In the genomic region with DNA sequence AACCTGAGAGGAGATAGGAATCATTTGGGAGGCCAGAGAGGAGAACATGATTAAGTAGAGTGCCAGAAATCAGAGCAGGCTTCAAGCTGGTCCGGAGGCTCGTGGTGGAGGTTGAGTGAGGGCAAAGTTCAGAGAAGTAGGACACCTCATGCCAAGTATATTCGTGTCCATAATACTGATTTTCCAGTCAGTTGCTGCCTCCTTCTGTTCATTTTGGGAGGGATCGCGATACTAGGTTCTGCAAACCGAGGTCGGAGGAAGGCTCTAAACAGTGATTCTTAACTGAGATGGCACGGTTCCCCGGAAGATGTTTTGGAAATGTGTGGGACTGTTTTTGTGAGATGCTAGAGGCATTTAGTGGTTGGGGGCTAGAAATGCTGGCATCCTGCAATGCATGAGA, we compare ENCODE assay signal across 8 cellular contexts. TPM values are rescaled to one million over a fixed set of nuclear protein-coding genes. Genes with fewer than 3 reads are reported as not detected.
DNase-seq lines count a peak whose midpoint lies in the region; ATAC-seq and TF ChIP-seq lines count a peak whose summit lies in the region.

No MANE protein-coding gene starts in this region.

- DNase-seq in ELF-1 (ENCODE audit: low read depth, low spot score): peak; percentile 34
- peak; percentile 59 for DNase-seq in KG1 (lab: John Stamatoyannopoulos, UW)
- peak; percentile 53 for DNase-seq in activated CD4-positive, alpha-beta T cell treated with anti-CD3 and anti-CD28 coated beads for 48 hours
- DNase-seq in globus pallidus (ENCODE audit: low spot score): peak; percentile 18
- DNase-seq in smooth muscle cell (lab: John Stamatoyannopoulos, UW; ENCODE audit: unreplicated experiment): no peak

- no peaks in the 10 kb centered on the region for H3F3A ChIP-seq in smooth muscle cell (ENCODE audit: low read depth)

- no peak overlapping the region for H3K27ac ChIP-seq in smooth muscle cell (ENCODE audit: low read depth)

- WGBS in smooth muscle cell (ENCODE audit: low lambda C conversion rate): 41% methylated on average over 9 of the region's 9 CpGs

- TF ChIP-seq CTCF in smooth muscle cell (IDR thresholded peaks at IDR 0.05; ENCODE audit: borderline replicate concordance, insufficient read depth, poor library complexity, severe bottlenecking): peak; percentile 32

- H3K9ac ChIP-seq in smooth muscle cell (ENCODE audit: low read depth): no peak overlapping the region

- no peaks in the 10 kb centered on the region for H4K20me1 ChIP-seq in smooth muscle cell (ENCODE audit: low read depth)

- no peaks in the 10 kb centered on the region for H3K36me3 ChIP-seq in smooth muscle cell (ENCODE audit: low read depth)

- no peaks in the 10 kb centered on the region for H3K9me3 ChIP-seq in smooth muscle cell (replicated peaks; ENCODE audit: low read depth)

- H3K4me3 ChIP-seq in smooth muscle cell: no peak overlapping the region

- no peak overlapping the region for H2AFZ ChIP-seq in smooth muscle cell (ENCODE audit: low read depth)

- no peaks in the 10 kb centered on the region for H3K4me1 ChIP-seq in smooth muscle cell (ENCODE audit: low read depth)

- H3K27me3 ChIP-seq in smooth muscle cell (ENCODE audit: low read depth): peaks cover 44% of the 10 kb centered on the region

- no peak overlapping the region for H3K4me2 ChIP-seq in smooth muscle cell

- no peak for ATAC-seq in HG02571 (IDR thresholded peaks at IDR 0.05; ENCODE audit: unreplicated experiment)
- ATAC-seq in GM19463 (IDR thresholded peaks at IDR 0.05; ENCODE audit: unreplicated experiment): no peak
- ATAC-seq in HG03457 (IDR thresholded peaks at IDR 0.05; ENCODE audit: unreplicated experiment): no peak

- H3K79me2 ChIP-seq in smooth muscle cell (ENCODE audit: low read depth): no peaks in the 10 kb centered on the region

RNA-seq across cellular contexts. Expression of a gene that starts 13.6 kb away (rescaled TPM):
- total RNA-seq in smooth muscle cell: not detected in 2 replicates
- polyA plus RNA-seq in smooth muscle cell: not detected in 2 replicates

RNA-seq across cellular contexts. Expression of a gene that starts 26.8 kb away (rescaled TPM):
- 40.0 and 53.9 TPM in 2 replicates for total RNA-seq in smooth muscle cell
- polyA plus RNA-seq in smooth muscle cell: 5.5 and 21.6 TPM in 2 replicates

RNA-seq across cellular contexts. Expression of a gene that starts 38.8 kb away (rescaled TPM):
- total RNA-seq in smooth muscle cell: 7.7 and 9.0 TPM in 2 replicates
- 1.7 and 5.4 TPM in 2 replicates for polyA plus RNA-seq in smooth muscle cell

RNA-seq across cellular contexts. Expression of a gene that starts 51.6 kb away (rescaled TPM):
- not detected in 2 replicates for total RNA-seq in smooth muscle cell
- not detected in 2 replicates for polyA plus RNA-seq in smooth muscle cell

RNA-seq across cellular contexts. Expression of a gene that starts 53.2 kb away (rescaled TPM):
- total RNA-seq in smooth muscle cell: not detected in 2 replicates
- not detected in 2 replicates for polyA plus RNA-seq in smooth muscle cell
